8 cellular contexts compared by ENCODE assay signal in genomic region chr13:102845630-102846260, GRCh38. TPM values are rescaled to one million over a fixed set of nuclear protein-coding genes. Genes with fewer than 3 reads are reported as not detected.
DNase-seq lines count a peak whose midpoint lies in the region; ATAC-seq and TF ChIP-seq lines count a peak whose summit lies in the region.

TSS of gene ERCC5 (plus strand) at chr13:102846032. CDS start at chr13:102846267, 235 bp downstream.

- peaks cover 19% of the 10 kb centered on the region for H3K36me3 Mint-ChIP-seq in activated CD4-positive, alpha-beta T cell treated with anti-CD3 and anti-CD28 coated beads, Interleukin-2, amount 10 ng/mL, durations not matched to agents 7 days and 5 days (ENCODE audit: low read depth)

- intact Hi-C loops in left colon (cut with DNase I, micrococcal nuclease) = loop anchor here in 1 of 2 donors (5.0 kb wide), 1 partner anchor 263 kb away; no protein-coding TSS in a partner anchor

- ATAC-seq in GM19324 (IDR thresholded peaks at IDR 0.05; ENCODE audit: low FRiP score, unreplicated experiment) (peak; percentile 90), HG03469 (IDR thresholded peaks at IDR 0.05; ENCODE audit: unreplicated experiment) (peak; percentile 75), left colon (peak; percentile 92)

- H3K27ac Mint-ChIP-seq in activated CD4-positive, alpha-beta T cell treated with anti-CD3 and anti-CD28 coated beads, Interleukin-2, amount 10 ng/mL, durations not matched to agents 7 days and 5 days = peak within 1 kb of the TSS; percentile 99

- H3K27me3 Mint-ChIP-seq in activated CD4-positive, alpha-beta T cell treated with anti-CD3 and anti-CD28 coated beads, Interleukin-2, amount 10 ng/mL, durations not matched to agents 7 days and 5 days = no peaks in the 10 kb centered on the region

- no peaks in the 10 kb centered on the region for H3K9me3 Mint-ChIP-seq in activated CD4-positive, alpha-beta T cell treated with anti-CD3 and anti-CD28 coated beads, Interleukin-2, amount 10 ng/mL, durations not matched to agents 7 days and 5 days

- CTCF ChIA-PET in BJ (lab: Yijun Ruan, JAX) = interaction anchor here (0.7 to 4.9 kb wide), 12 partner anchors 14 to 265 kb away, joined by 3 to 42 read pairs (median 4); no protein-coding TSS in a partner anchor
- CTCF ChIA-PET in activated CD4-positive, alpha-beta T cell treated with anti-CD3 and anti-CD28 coated beads, Interleukin-2, amount 10 ng/mL, durations not matched to agents 7 days and 5 days (lab: Charles Lee) = interaction anchor here (0.6 to 4.3 kb wide), 16 partner anchors 11 to 264 kb away, joined by 3 to 22 read pairs (median 4); partner anchors contain the start of genes TEX30 and TPP2

- H3K27me3 ChIP-seq in BJ (ENCODE audit: control insufficient read depth, insufficient read depth, low read length) = no peaks in the 10 kb centered on the region

- H3K36me3 ChIP-seq in BJ (ENCODE audit: control insufficient read depth, insufficient read depth, low read length) = no peaks in the 10 kb centered on the region; the same call in 1 of the 2 replicates

- POLR2A ChIA-PET in BJ (lab: Charles Lee) = interaction anchor here (0.6 kb wide), 1 partner anchor 20 kb away, joined by 3 read pairs; no protein-coding TSS in a partner anchor
- POLR2A ChIA-PET in activated CD4-positive, alpha-beta T cell treated with anti-CD3 and anti-CD28 coated beads, Interleukin-2, amount 10 ng/mL, durations not matched to agents 7 days and 5 days (lab: Charles Lee) = interaction anchor here (0.7 to 1.5 kb wide), 4 partner anchors 20 to 254 kb away, joined by 3 to 16 read pairs (median 6); partner anchors contain the start of genes TEX30 and TPP2

- H3K27ac ChIP-seq in coronary artery = peak within 1 kb of the TSS; percentile 97 to 98

- H3K4me3 ChIP-seq in BJ (ENCODE audit: low read depth, low read length) (peak within 1 kb of the TSS; percentile 98), coronary artery (peak within 1 kb of the TSS; percentile 93)

- DNase-seq in BJ (ENCODE audit: low read depth) (peak; percentile 76), NCI-H69 (lab: John Stamatoyannopoulos, UW) (peak; percentile 98), coronary artery (ENCODE audit: low spot score) (peak; percentile 96), left colon (peak; percentile 93 to 97)
- peak; percentile 96 for DNase-seq in activated CD4-positive, alpha-beta T cell treated with anti-CD3 and anti-CD28 coated beads, Interleukin-2, amount 10 ng/mL, durations not matched to agents 7 days and 5 days
- peak; percentile 95 for DNase-seq in stimulated activated CD4-positive, alpha-beta T cell treated with anti-CD3 and anti-CD28 coated beads, Interleukin-1b, Interleukin-23, amount 100 ng/mL, for 48 hours

- H3K4me3 Mint-ChIP-seq in activated CD4-positive, alpha-beta T cell treated with anti-CD3 and anti-CD28 coated beads, Interleukin-2, amount 10 ng/mL, durations not matched to agents 7 days and 5 days = peak within 1 kb of the TSS; percentile 94

- peaks cover 42% of the 10 kb centered on the region for H3K4me1 Mint-ChIP-seq in activated CD4-positive, alpha-beta T cell treated with anti-CD3 and anti-CD28 coated beads, Interleukin-2, amount 10 ng/mL, durations not matched to agents 7 days and 5 days

- TF ChIP-seq CTCF in BJ (IDR thresholded peaks at IDR 0.05; ENCODE audit: insufficient read depth, low read depth, low read length) (no peak), coronary artery (IDR thresholded peaks at IDR 0.05) (no peak)

RNA-seq across cellular contexts. Expression of gene ERCC5, which starts in this region (rescaled TPM):
- polyA plus RNA-seq in BJ (2011; rRNA removed) = 21.7 and 35.1 TPM in 2 replicates
- polyA minus RNA-seq in BJ (2011; rRNA and poly(A)+ RNA removed) = 15.5 and 23.6 TPM in 2 replicates
- total RNA-seq in activated CD4-positive, alpha-beta T cell treated with anti-CD3 and anti-CD28 coated beads, Interleukin-2, amount 10 ng/mL, durations not matched to agents 7 days and 5 days = 10 to 100 TPM; 92.6 to 94.9 TPM
- total RNA-seq in left colon = 10 to 100 TPM; 54.1 to 66.1 TPM

Comparison
In these comparisons a context has a peak if more than half of its experiments do, and no peak if none do; other contexts are left out.
1. Peak in every context shown above with its lines: DNase-seq, ATAC-seq, H3K4me3 ChIP-seq and H3K27ac ChIP-seq.